In the genomic region with DNA sequence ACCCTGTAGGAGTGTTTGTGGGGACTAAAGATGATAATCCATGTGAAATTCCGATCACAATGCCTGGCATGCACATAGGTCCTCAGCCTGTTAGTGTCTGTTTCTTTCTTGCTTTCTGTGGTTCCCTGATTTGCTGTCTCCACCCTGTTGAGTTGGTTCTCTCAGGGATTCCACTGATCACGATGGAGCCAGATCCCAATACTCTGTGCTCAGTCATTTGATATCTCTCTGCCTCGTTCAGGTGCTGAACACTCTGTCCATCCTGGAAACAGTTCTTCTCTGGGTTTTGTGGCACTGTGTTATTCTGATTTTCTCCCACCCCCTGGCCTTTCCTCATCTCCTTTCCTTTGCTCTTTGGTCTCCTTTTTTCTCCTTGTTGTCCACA, we compare ENCODE assay signal across 1 cellular context.
TF ChIP-seq lines count a peak whose summit lies in the region.

No MANE protein-coding gene starts in this region.

TF ChIP-seq in HEK293, 187 proteins besides CTCF, POLR2A, EP300 and RAD21 (continued from another document):
- TF ChIP-seq, protein P1, sequence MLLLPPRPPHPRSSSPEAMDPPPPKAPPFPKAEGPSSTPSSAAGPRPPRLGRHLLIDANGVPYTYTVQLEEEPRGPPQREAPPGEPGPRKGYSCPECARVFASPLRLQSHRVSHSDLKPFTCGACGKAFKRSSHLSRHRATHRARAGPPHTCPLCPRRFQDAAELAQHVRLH (tag by site-specific recombination; IDR thresholded peaks at IDR 0.05): no peak
- no peak for TF ChIP-seq ZFP69B (tag by site-specific recombination; IDR thresholded peaks at IDR 0.05)
- TF ChIP-seq, protein P2, sequence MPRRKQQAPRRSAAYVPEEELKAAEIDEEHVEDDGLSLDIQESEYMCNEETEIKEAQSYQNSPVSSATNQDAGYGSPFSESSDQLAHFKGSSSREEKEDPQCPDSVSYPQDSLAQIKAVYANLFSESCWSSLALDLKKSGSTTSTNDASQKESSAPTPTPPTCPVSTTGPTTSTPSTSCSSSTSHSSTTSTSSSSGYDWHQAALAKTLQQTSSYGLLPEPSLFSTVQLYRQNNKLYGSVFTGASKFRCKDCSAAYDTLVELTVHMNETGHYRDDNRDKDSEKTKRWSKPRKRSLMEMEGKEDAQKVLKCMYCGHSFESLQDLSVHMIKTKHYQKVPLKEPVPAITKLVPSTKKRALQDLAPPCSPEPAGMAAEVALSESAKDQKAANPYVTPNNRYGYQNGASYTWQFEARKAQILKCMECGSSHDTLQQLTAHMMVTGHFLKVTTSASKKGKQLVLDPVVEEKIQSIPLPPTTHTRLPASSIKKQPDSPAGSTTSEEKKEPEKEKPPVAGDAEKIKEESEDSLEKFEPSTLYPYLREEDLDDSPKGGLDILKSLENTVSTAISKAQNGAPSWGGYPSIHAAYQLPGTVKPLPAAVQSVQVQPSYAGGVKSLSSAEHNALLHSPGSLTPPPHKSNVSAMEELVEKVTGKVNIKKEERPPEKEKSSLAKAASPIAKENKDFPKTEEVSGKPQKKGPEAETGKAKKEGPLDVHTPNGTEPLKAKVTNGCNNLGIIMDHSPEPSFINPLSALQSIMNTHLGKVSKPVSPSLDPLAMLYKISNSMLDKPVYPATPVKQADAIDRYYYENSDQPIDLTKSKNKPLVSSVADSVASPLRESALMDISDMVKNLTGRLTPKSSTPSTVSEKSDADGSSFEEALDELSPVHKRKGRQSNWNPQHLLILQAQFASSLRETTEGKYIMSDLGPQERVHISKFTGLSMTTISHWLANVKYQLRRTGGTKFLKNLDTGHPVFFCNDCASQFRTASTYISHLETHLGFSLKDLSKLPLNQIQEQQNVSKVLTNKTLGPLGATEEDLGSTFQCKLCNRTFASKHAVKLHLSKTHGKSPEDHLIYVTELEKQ (tag by site-specific recombination; IDR thresholded peaks at IDR 0.05; ENCODE audit: borderline replicate concordance): no peak
- TF ChIP-seq, protein P3, sequence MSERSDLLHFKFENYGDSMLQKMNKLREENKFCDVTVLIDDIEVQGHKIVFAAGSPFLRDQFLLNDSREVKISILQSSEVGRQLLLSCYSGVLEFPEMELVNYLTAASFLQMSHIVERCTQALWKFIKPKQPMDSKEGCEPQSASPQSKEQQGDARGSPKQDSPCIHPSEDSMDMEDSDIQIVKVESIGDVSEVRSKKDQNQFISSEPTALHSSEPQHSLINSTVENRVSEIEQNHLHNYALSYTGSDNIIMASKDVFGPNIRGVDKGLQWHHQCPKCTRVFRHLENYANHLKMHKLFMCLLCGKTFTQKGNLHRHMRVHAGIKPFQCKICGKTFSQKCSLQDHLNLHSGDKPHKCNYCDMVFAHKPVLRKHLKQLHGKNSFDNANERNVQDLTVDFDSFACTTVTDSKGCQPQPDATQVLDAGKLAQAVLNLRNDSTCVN (tag by site-specific recombination; optimal IDR thresholded peaks at IDR 0.05): no peak
- no peak for TF ChIP-seq ZNF585B (tag by site-specific recombination; IDR thresholded peaks at IDR 0.05)
- no peak for TF ChIP-seq ZNF792 (tag by site-specific recombination; IDR thresholded peaks at IDR 0.05)
- TF ChIP-seq ZNF677 (tag by site-specific recombination; IDR thresholded peaks at IDR 0.05): peak; percentile 85
- TF ChIP-seq WT1 (tag by site-specific recombination; IDR thresholded peaks at IDR 0.05): no peak
- TF ChIP-seq ZNF510 (tag by site-specific recombination; IDR thresholded peaks at IDR 0.05; ENCODE audit: insufficient replicate concordance): no peak
- TF ChIP-seq ZBTB17 (tag by site-specific recombination; IDR thresholded peaks at IDR 0.05): peak; percentile 77
- no peak for TF ChIP-seq ZNF404 (tag by site-specific recombination; IDR thresholded peaks at IDR 0.05)
- no peak for TF ChIP-seq ZNF292 (tag by site-specific recombination; IDR thresholded peaks at IDR 0.05; ENCODE audit: borderline replicate concordance, low read depth)
- TF ChIP-seq ZNF707 (tag by site-specific recombination; IDR thresholded peaks at IDR 0.05): no peak
- TF ChIP-seq, protein P4, sequence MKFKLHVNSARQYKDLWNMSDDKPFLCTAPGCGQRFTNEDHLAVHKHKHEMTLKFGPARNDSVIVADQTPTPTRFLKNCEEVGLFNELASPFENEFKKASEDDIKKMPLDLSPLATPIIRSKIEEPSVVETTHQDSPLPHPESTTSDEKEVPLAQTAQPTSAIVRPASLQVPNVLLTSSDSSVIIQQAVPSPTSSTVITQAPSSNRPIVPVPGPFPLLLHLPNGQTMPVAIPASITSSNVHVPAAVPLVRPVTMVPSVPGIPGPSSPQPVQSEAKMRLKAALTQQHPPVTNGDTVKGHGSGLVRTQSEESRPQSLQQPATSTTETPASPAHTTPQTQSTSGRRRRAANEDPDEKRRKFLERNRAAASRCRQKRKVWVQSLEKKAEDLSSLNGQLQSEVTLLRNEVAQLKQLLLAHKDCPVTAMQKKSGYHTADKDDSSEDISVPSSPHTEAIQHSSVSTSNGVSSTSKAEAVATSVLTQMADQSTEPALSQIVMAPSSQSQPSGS (tag by site-specific recombination; IDR thresholded peaks at IDR 0.05; ENCODE audit: low read depth): no peak
TF ChIP-seq in HEK293: peak in this region for 3.
